ENCODE assay signal across 8 cellular contexts in genomic region chr19:53432088-53432661, GRCh38. TPM values are rescaled to one million over a fixed set of nuclear protein-coding genes. Genes with fewer than 3 reads are reported as not detected.
DNase-seq lines count a peak whose midpoint lies in the region; FAIRE-seq and TF ChIP-seq lines count a peak whose summit lies in the region.

No MANE protein-coding gene starts in this region.

- H3K9ac ChIP-seq in adipocyte (ENCODE audit: low read length), result peak overlapping the region; percentile 93
- H3K9ac ChIP-seq in skeletal muscle tissue (ENCODE audit: low read depth in 1 of 3, low read length in 3 of 3), result peak overlapping the region; percentile 84 to 91 (median 88)

- H3K27ac ChIP-seq in skeletal muscle tissue (ENCODE audit: low read depth, low read length), result peak overlapping the region; percentile 30

- DNase-seq in H7, result peak; percentile 67
- DNase-seq in MG63, result peak; percentile 36
- DNase-seq in adipocyte (ENCODE audit: low read depth), result peak; percentile 66
- DNase-seq in hippocampal formation (lab: John Stamatoyannopoulos, UW), result no peak
- DNase-seq in H54 (ENCODE audit: insufficient read length, low spot score), result no peak

- H3K36me3 ChIP-seq in H7 (replicated peaks; ENCODE audit: control insufficient read depth, insufficient read depth, low read length) (peaks cover 5% of the 10 kb centered on the region), MG63 (peaks cover 27% of the 10 kb centered on the region), adipocyte (ENCODE audit: control insufficient read depth, insufficient read depth, low read length, severe bottlenecking) (peaks cover 25% of the 10 kb centered on the region), skeletal muscle tissue (ENCODE audit: control insufficient read depth in 3 of 3, insufficient read depth in 3 of 3, low read length in 3 of 3) (peaks cover 2 to 4% (median 4%) of the 10 kb centered on the region in 3 donors)

- TF ChIP-seq POLR2A in H54 (IDR thresholded peaks at IDR 0.05; ENCODE audit: low read depth, low read length), result no peak

- peak overlapping the region; percentile 85 for H3K4me3 ChIP-seq in GM08714 (ENCODE audit: low read length)
- H3K4me3 ChIP-seq in H7 (ENCODE audit: insufficient read depth, low read depth, low read length), result peak overlapping the region; percentile 59
- peak overlapping the region; percentile 76 for H3K4me3 ChIP-seq in MG63
- H3K4me3 ChIP-seq in adipocyte (ENCODE audit: low read length), result peak overlapping the region; percentile 95
- peak overlapping the region; percentile 82 for H3K4me3 ChIP-seq in iPS-11a (ENCODE audit: low read depth, low read length)
- H3K4me3 ChIP-seq in skeletal muscle tissue (ENCODE audit: low read length in 3 of 3), result peak overlapping the region; percentile 85 to 92 (median 86)

- H3K27me3 ChIP-seq in H7 (ENCODE audit: control insufficient read depth, insufficient read depth, low read length) (no peaks in the 10 kb centered on the region), MG63 (no peaks in the 10 kb centered on the region), adipocyte (replicated peaks; ENCODE audit: control insufficient read depth, insufficient read depth, low read length) (no peaks in the 10 kb centered on the region), skeletal muscle tissue (ENCODE audit: control insufficient read depth in 3 of 3, insufficient read depth in 3 of 3, low read length in 3 of 3) (no peaks in the 10 kb centered on the region)

- no peak for FAIRE-seq in H54 (lab: Jason Lieb, UNC)

- H3K4me1 ChIP-seq in adipocyte (ENCODE audit: control insufficient read depth, insufficient read depth, low read length) (peaks cover 13% of the 10 kb centered on the region), skeletal muscle tissue (ENCODE audit: control insufficient read depth in 3 of 3, insufficient read depth in 3 of 3, low read length in 3 of 3) (peaks cover 5 to 13% (median 11%) of the 10 kb centered on the region in 3 donors)

- 0 out of 2 replicates have a peak, but pooled peaks cover 2% of the 10 kb centered on the region for H3K9me3 ChIP-seq in MG63
- H3K9me3 ChIP-seq in adipocyte (ENCODE audit: control insufficient read depth, low read length), result no peaks in the 10 kb centered on the region
- H3K9me3 ChIP-seq in skeletal muscle tissue (ENCODE audit: control insufficient read depth in 3 of 3, low read length in 3 of 3), result no peaks in the 10 kb centered on the region

RNA-seq across cellular contexts. Expression of gene ZNF761, which starts 0.4 kb away (rescaled TPM):
- total RNA-seq in H7 (2014; rRNA removed; shearing (Covaris generic)), result 29.7 and 44.9 TPM in 2 replicates
- 9.7 and 14.4 TPM in 2 replicates for total RNA-seq in MG63 (2014; rRNA removed; shearing (Covaris generic); ENCODE audit: low replicate concordance)
- total RNA-seq in skeletal muscle tissue, result 4.2 TPM

RNA-seq across cellular contexts. Expression of gene ZNF813, which starts 35.4 kb away (rescaled TPM):
- 12.0 and 13.9 TPM in 2 replicates for total RNA-seq in H7 (2014; rRNA removed; shearing (Covaris generic))
- total RNA-seq in MG63 (2014; rRNA removed; shearing (Covaris generic); ENCODE audit: low replicate concordance), result not detected in 2 replicates
- 3.1 TPM for total RNA-seq in skeletal muscle tissue

RNA-seq across cellular contexts. Expression of gene ZNF765, which starts 37.2 kb away (rescaled TPM):
- total RNA-seq in H7 (2014; rRNA removed; shearing (Covaris generic)), result 12.4 and 14.4 TPM in 2 replicates
- total RNA-seq in MG63 (2014; rRNA removed; shearing (Covaris generic); ENCODE audit: low replicate concordance), result 6.9 and 11.8 TPM in 2 replicates
- total RNA-seq in skeletal muscle tissue, result 13.0 TPM

Comparison
In these comparisons a context has a peak if more than half of its experiments do, and no peak if none do; other contexts are left out.
1. DNase-seq: peak in H7 (single experiment), MG63 (single experiment) and adipocyte (single experiment); none in hippocampal formation (0 of 2) and H54 (single experiment).
2. Peak in every context shown above with its lines, with median percentiles within 50 percentile points of each other: H3K4me3 ChIP-seq.